ENCODE assay signal across 1 cellular context in genomic region chr1:225426395-225427248, GRCh38.
A peak's percentile ranks its signal among the peaks of the same experiment; 100 is the strongest.
TF ChIP-seq lines count a peak whose summit lies in the region.

No MANE protein-coding gene starts in this region.

TF ChIP-seq in K562, 482 proteins besides CTCF, POLR2A, EP300 and RAD21 (continues in another document):
- TF ChIP-seq ZNF592 (IDR thresholded peaks at IDR 0.05) (peak; percentile 62), RERE (CRISPR knock-in tag; IDR thresholded peaks at IDR 0.05; ENCODE audit: borderline replicate concordance) (0 out of 2 replicates have a peak, but pooled peaks have one; percentile 2), BDP1 (IDR thresholded peaks at IDR 0.05; ENCODE audit: insufficient read depth, insufficient read length) (no peak), NR3C1 (CRISPR knock-in tag; IDR thresholded peaks at IDR 0.05) (0 out of 2 replicates have a peak, but pooled peaks have one; percentile 25), MYC (IDR thresholded peaks at IDR 0.05; ENCODE audit: low read depth, low read length) (peak; percentile 27; the same call in 1 of the 2 replicates), MYC (CRISPR knock-in tag; IDR thresholded peaks at IDR 0.05; ENCODE audit: borderline replicate concordance, low read depth) (peak; percentile 58; the same call in 1 of the 2 replicates), MAX (CRISPR knock-in tag; IDR thresholded peaks at IDR 0.05) (peak; percentile 74), USF1 (CRISPR knock-in tag; IDR thresholded peaks at IDR 0.05) (0 out of 2 replicates have a peak, but pooled peaks have one; percentile 2), MNT (conservative IDR thresholded peaks at IDR 0.05) (peak; percentile 70 to 71), BMI1 (IDR thresholded peaks at IDR 0.05; ENCODE audit: low read length) (no peak), OTX1 (CRISPR knock-in tag; IDR thresholded peaks at IDR 0.05) (no peak), SNRNP70 (optimal IDR thresholded peaks at IDR 0.05; ENCODE audit: low read depth, low read length) (no peak), ZNF740 (CRISPR knock-in tag; IDR thresholded peaks at IDR 0.05) (peak; percentile 46; the same call in 1 of the 2 replicates), ZNF740 (tag; IDR thresholded peaks at IDR 0.05) (no peak), ETV5 (CRISPR knock-in tag; IDR thresholded peaks at IDR 0.05; ENCODE audit: low read depth) (peak; percentile 36; the same call in 1 of the 2 replicates), L3MBTL2 (IDR thresholded peaks at IDR 0.05) (peak; percentile 81), GABPB1 (CRISPR knock-in tag; IDR thresholded peaks at IDR 0.05) (0 out of 2 replicates have a peak, but pooled peaks have one; percentile 47), TFAP4 (CRISPR knock-in tag; IDR thresholded peaks at IDR 0.05; ENCODE audit: borderline replicate concordance) (peak; percentile 53; the same call in 1 of the 2 replicates), UBTF (IDR thresholded peaks at IDR 0.05; ENCODE audit: borderline replicate concordance in 1 of 2, low read depth in 2 of 2, low read length in 2 of 2) (0 out of 4 replicates have a peak, but pooled peaks of 1 of the 2 experiments have one; percentile 38), SAFB (IDR thresholded peaks at IDR 0.05; ENCODE audit: borderline replicate concordance, low read depth, low read length) (peak; percentile 20; the same call in 1 of the 2 replicates), RBFOX2 (IDR thresholded peaks at IDR 0.05; ENCODE audit: low read depth, low read length) (peak; percentile 0; the same call in 1 of the 2 replicates), SPI1 (IDR thresholded peaks at IDR 0.05; ENCODE audit: borderline replicate concordance, low read depth, low read length) (peak; percentile 30; the same call in 1 of the 2 replicates), CBFB (CRISPR knock-in tag; IDR thresholded peaks at IDR 0.05) (0 out of 2 replicates have a peak, but pooled peaks have one; percentile 32), ZNF785 (CRISPR knock-in tag; IDR thresholded peaks at IDR 0.05) (no peak), SIN3A (IDR thresholded peaks at IDR 0.05; ENCODE audit: borderline replicate concordance in 2 of 2, control insufficient read depth in 1 of 2, low read depth in 2 of 2, low read length in 2 of 2) (peak; percentile 15 to 74; a peak in 1 of 4 replicates), AFF4 (CRISPR knock-in tag; IDR thresholded peaks at IDR 0.05) (0 out of 2 replicates have a peak, but pooled peaks have one; percentile 4), CCNT2 (IDR thresholded peaks at IDR 0.05; ENCODE audit: borderline replicate concordance, extremely low read depth, insufficient read length, low read depth, low read length) (peak; percentile 16), KDM4B (IDR thresholded peaks at IDR 0.05; ENCODE audit: borderline replicate concordance in 2 of 2, low read depth in 1 of 2) (no peak)
